Comparison of ENCODE assay signal across 31 cellular contexts in genomic region chr6:36776167-36776566, GRCh38.
"Had no signal": no experiment of that assay in that cellular context is flagged by ENCODE, and none has a peak within 500 bp of the region (broad histone marks: within the 10 kb centered on the region; RNA-seq: fewer than 3 reads in every experiment).

No MANE protein-coding gene starts in this region.

- H3K9me3 ChIP-seq: esophagus squamous epithelium, gastroesophageal sphincter had no signal

- H3K4me1 ChIP-seq: gastroesophageal sphincter had no signal

- H3K4me3 Mint-ChIP-seq: activated B cell treated with CpG ODN at 0.5 μM for 24 hours; activated CD8-positive, alpha-beta T cell treated with anti-CD3 and anti-CD28 coated beads for 36 hours; activated naive CD8-positive, alpha-beta T cell; activated T-cell treated with anti-CD3 and anti-CD28 coated beads, Interleukin-2, amount 50 U/mL, for 4 hours; activated T-helper 17 cell treated with anti-CD3 and anti-CD28 coated beads, Interleukin-2, amount 50 U/mL, for 72 hours; T-helper 2 cell treated with Interferon-gamma antibody and Interleukin-4, amounts not matched to agents 5 μg/mL and 100 μg/mL, for 36 hours had no signal

- H3K9me3 Mint-ChIP-seq: activated B cell treated with CpG ODN at 0.5 μM for 24 hours; activated CD8-positive, alpha-beta T cell treated with anti-CD3 and anti-CD28 coated beads for 36 hours; activated T-cell treated with anti-CD3 and anti-CD28 coated beads, Interleukin-2, amount 50 U/mL, for 4 hours; activated T-helper 17 cell treated with anti-CD3 and anti-CD28 coated beads, Interleukin-2, amount 50 U/mL, for 72 hours; T-helper 1 cell treated with Interleukin-12 subunit alpha and Interleukin-12 subunit beta and Interleukin-4 antibody, amounts not matched to agents 30 μg/mL and 1 μg/mL, for 36 hours; T-helper 2 cell treated with Interferon-gamma antibody and Interleukin-4, amounts not matched to agents 5 μg/mL and 100 μg/mL, for 36 hours had no signal

- H3K27me3 Mint-ChIP-seq: activated CD8-positive, alpha-beta T cell treated with anti-CD3 and anti-CD28 coated beads for 36 hours; activated naive CD8-positive, alpha-beta T cell; activated T-helper 17 cell treated with anti-CD3 and anti-CD28 coated beads, Interleukin-2, amount 50 U/mL, for 72 hours had no signal

- ATAC-seq: activated CD4-positive, CD25-positive, alpha-beta regulatory T cell treated with anti-CD3 and anti-CD28 coated beads, Interleukin-2, amount 50 U/mL, for 24 hours; activated CD8-positive, alpha-beta T cell treated with anti-CD3 and anti-CD28 coated beads for 36 hours; activated T-cell treated with anti-CD3 and anti-CD28 coated beads, Interleukin-2, amount 50 U/mL, for 4 hours; activated T-helper 17 cell treated with anti-CD3 and anti-CD28 coated beads, Interleukin-2, amount 50 U/mL, for 72 hours; gastroesophageal sphincter had no signal

- H3K27ac Mint-ChIP-seq: activated CD8-positive, alpha-beta T cell treated with anti-CD3 and anti-CD28 coated beads for 36 hours; activated naive CD8-positive, alpha-beta T cell; activated T-helper 17 cell treated with anti-CD3 and anti-CD28 coated beads, Interleukin-2, amount 50 U/mL, for 72 hours; T-helper 1 cell treated with Interleukin-12 subunit alpha and Interleukin-12 subunit beta and Interleukin-4 antibody, amounts not matched to agents 30 μg/mL and 1 μg/mL, for 36 hours; T-helper 2 cell treated with Interferon-gamma antibody and Interleukin-4, amounts not matched to agents 5 μg/mL and 100 μg/mL, for 36 hours had no signal

- H3K36me3 Mint-ChIP-seq: activated naive CD8-positive, alpha-beta T cell had no signal

- H3K4me3 ChIP-seq: esophagus squamous epithelium, gastroesophageal sphincter had no signal

- DNase-seq: activated B cell treated with CpG ODN at 0.5 μM for 24 hours; activated CD4-positive, alpha-beta T cell treated with anti-CD3 and anti-CD28 coated beads for 48 hours; activated CD4-positive, alpha-beta T cell treated with anti-CD3 and anti-CD28 coated beads, Interleukin-2, amount 50 U/mL, for 1 hour; activated CD4-positive, alpha-beta T cell treated with anti-CD3 and anti-CD28 coated beads, Interleukin-2, amount 50 U/mL, for 48 hours; activated CD8-positive, alpha-beta memory T cell treated with anti-CD3 and anti-CD28 coated beads for 24 hours; activated CD8-positive, alpha-beta T cell treated with anti-CD3 and anti-CD28 coated beads for 36 hours; activated effector memory CD4-positive, alpha-beta T cell treated with Interleukin-2 at 50 U/mL for 16 hours; activated gamma-delta T cell treated with Interleukin-2 at 50 U/mL for 16 hours; activated naive CD4-positive, alpha-beta T cell treated with anti-CD3 and anti-CD28 coated beads, Interleukin-2, amount 50 U/mL, for 16 hours; activated naive CD4-positive, alpha-beta T cell treated with Interleukin-2 at 50 U/mL for 16 hours; activated T-cell treated with anti-CD3 and anti-CD28 coated beads, Interleukin-2, amount 50 U/mL, for 4 hours; amniotic stem cell; brain microvascular endothelial cell; cortex of kidney; effector CD8-positive, alpha-beta T cell; esophagus squamous epithelium; foreskin melanocyte; T1000; WERI-Rb-1 had no signal

- H3K36me3 ChIP-seq: brain microvascular endothelial cell, esophagus squamous epithelium, gastroesophageal sphincter, WERI-Rb-1 had no signal

- FAIRE-seq: astrocyte, bronchial epithelial cell, colon, endometrium, endothelial cell of umbilical vein had no signal

- H3K27ac ChIP-seq: brain microvascular endothelial cell, epithelial cell of prostate, esophagus squamous epithelium, gastroesophageal sphincter, WERI-Rb-1 had no signal
